In the genomic region with DNA sequence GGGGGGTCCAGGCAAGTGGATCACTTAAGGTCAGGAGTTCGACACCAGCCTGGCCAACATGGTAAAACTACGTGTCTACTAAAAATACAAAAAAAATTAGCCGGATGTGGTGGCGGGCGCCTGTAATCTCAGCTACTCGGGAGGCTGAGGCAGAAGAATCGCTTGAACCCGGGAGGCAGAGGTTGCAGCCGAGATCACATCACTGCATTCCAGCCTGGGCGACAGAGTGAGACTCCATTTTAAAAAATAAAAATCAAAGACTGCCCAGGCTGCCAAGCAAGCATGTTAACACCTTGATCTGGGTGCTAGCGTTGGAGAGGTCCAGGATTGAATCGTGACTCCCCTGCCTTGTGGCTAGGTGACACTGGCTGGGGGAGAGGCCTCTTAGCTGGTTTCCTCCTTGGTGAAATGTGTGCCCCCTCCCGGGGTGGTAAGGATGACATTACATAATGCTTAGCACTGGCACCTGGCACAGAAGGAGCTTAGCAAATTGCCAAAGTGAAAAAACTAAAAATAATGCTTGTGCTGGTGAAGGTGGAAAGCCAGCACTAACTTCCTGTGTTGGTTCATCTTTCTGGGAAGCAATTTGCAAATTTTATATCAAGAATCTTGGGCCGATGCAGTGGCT, we compare ENCODE assay signal across 11 cellular contexts. TPM values are rescaled to one million over a fixed set of nuclear protein-coding genes. Genes with fewer than 3 reads are reported as not detected.
DNase-seq lines count a peak whose midpoint lies in the region; TF ChIP-seq lines count a peak whose summit lies in the region.
"Had no signal": no experiment of that assay in that cellular context is flagged by ENCODE, and none has a peak within 500 bp of the region (broad histone marks: within the 10 kb centered on the region; RNA-seq: fewer than 3 reads in every experiment).

No MANE protein-coding gene starts in this region.

- 79 to 82% methylated on average over 12 to 14 of the region's 14 CpGs for WGBS in esophagus squamous epithelium, 2 donors
- 79 to 84% (median 81%) methylated on average over 14 of the region's 14 CpGs for WGBS in spleen, 5 donors
- WGBS in trophoblast cell (ENCODE audit: extremely low coverage, insufficient coverage, insufficient read length), result no CpG with 5 or more reads among the region's 14 CpGs

- no peak overlapping the region for H2AFZ ChIP-seq in trophoblast cell (ENCODE audit: insufficient read depth, low read length, poor library complexity)

- H3K36me3 Mint-ChIP-seq in Calu3 (ENCODE audit: insufficient read depth, unreplicated experiment) (peaks cover 34% of the 10 kb centered on the region), endothelial cell (ENCODE audit: low read depth, unreplicated experiment) (peaks cover 10% of the 10 kb centered on the region)

- H3K27ac ChIP-seq in Peyer's patch (peak overlapping the region in 3 of 4 donors; percentile 83 to 88 (median 83)), esophagus squamous epithelium (peak overlapping the region; percentile 81 to 96 (median 92)), spleen (peak overlapping the region in 5 of 8 donors; percentile 68 to 92 (median 90)), trophoblast cell (ENCODE audit: low read depth, low read length) (no peak overlapping the region)

- no peak overlapping the region for H2BK12ac ChIP-seq in trophoblast cell (ENCODE audit: low read length)

- no peak overlapping the region for H2BK120ac ChIP-seq in trophoblast cell (ENCODE audit: insufficient read depth, low read length, poor library complexity)

- intact Hi-C loops in Calu3 (cut with micrococcal nuclease; ENCODE audit: unreplicated experiment) (no loop called here), esophagus squamous epithelium (cut with DNase I) (no loop called here), spleen (cut with DNase I; ENCODE audit: low total_unique reads) (no loop called here)

- no peak overlapping the region for H2BK5ac ChIP-seq in trophoblast cell (ENCODE audit: low read depth, low read length, poor library complexity)

- peak overlapping the region; percentile 83 for H3K27ac Mint-ChIP-seq in Calu3 (ENCODE audit: unreplicated experiment)
- no peak overlapping the region for H3K27ac Mint-ChIP-seq in endothelial cell (ENCODE audit: unreplicated experiment)

- CTCF ChIA-PET in Calu3 (lab: Charles Lee), result interaction anchor here (0.6 to 0.9 kb wide), 3 partner anchors 10 to 62 kb away, joined by 3 read pairs; no protein-coding TSS in a partner anchor

- H3K9me3 Mint-ChIP-seq in Calu3 (ENCODE audit: low read depth, unreplicated experiment) (no peaks in the 10 kb centered on the region), endothelial cell (ENCODE audit: unreplicated experiment) (no peaks in the 10 kb centered on the region)

- H4K12ac ChIP-seq in trophoblast cell (ENCODE audit: low read depth, low read length), result no peak overlapping the region

- TF ChIP-seq CTCF in Calu3 (IDR thresholded peaks at IDR 0.05; ENCODE audit: unreplicated experiment) (no peak), Peyer's patch (IDR thresholded peaks at IDR 0.05) (no peak), esophagus squamous epithelium (IDR thresholded peaks at IDR 0.05) (no peak), spleen (IDR thresholded peaks at IDR 0.05 in 8 of 11, conservative IDR thresholded peaks at IDR 0.05 in 3 of 11) (no peak), endothelial cell (IDR thresholded peaks at IDR 0.05; ENCODE audit: unreplicated experiment) (no peak)

- peaks cover 12% of the 10 kb centered on the region for H3K79me2 ChIP-seq in trophoblast cell (ENCODE audit: control insufficient read depth, insufficient read depth, low read length, poor library complexity)

- H3K9me3 ChIP-seq in Peyer's patch (no peaks in the 10 kb centered on the region), esophagus squamous epithelium (no peaks in the 10 kb centered on the region), spleen (no peaks in the 10 kb centered on the region), trophoblast cell (ENCODE audit: insufficient read depth, low read depth, low read length) (peaks cover 3% of the 10 kb centered on the region)

- H4K91ac ChIP-seq in trophoblast cell (ENCODE audit: low read depth, low read length), result no peak overlapping the region

- peak overlapping the region in 1 of 4 donors; percentile 81 for H3K4me3 ChIP-seq in Peyer's patch
- H3K4me3 ChIP-seq in esophagus squamous epithelium, result no peak overlapping the region
- no peak overlapping the region for H3K4me3 ChIP-seq in spleen
- H3K4me3 ChIP-seq in trophoblast cell (ENCODE audit: low read depth, low read length), result no peak overlapping the region
- H3K4me3 ChIP-seq: GM12878 had no signal

- no peak overlapping the region for H2AK5ac ChIP-seq in trophoblast cell (ENCODE audit: low read length)

- no peaks in the 10 kb centered on the region for H3K27me3 ChIP-seq in Peyer's patch
- no peaks in the 10 kb centered on the region for H3K27me3 ChIP-seq in esophagus squamous epithelium
- no peaks in the 10 kb centered on the region for H3K27me3 ChIP-seq in spleen (replicated peaks in 1 of 7)
- no peaks in the 10 kb centered on the region for H3K27me3 ChIP-seq in trophoblast cell (ENCODE audit: insufficient read depth, low read length)

- peaks cover 13% of the 10 kb centered on the region for H3K79me1 ChIP-seq in trophoblast cell (ENCODE audit: low read length)

- H4K8ac ChIP-seq in trophoblast cell (ENCODE audit: low read depth, low read length), result no peak overlapping the region

- H3K4me1 Mint-ChIP-seq in Calu3 (ENCODE audit: low read depth, unreplicated experiment) (no peaks in the 10 kb centered on the region), endothelial cell (ENCODE audit: unreplicated experiment) (peaks cover 12% of the 10 kb centered on the region)

- H3K4ac ChIP-seq in trophoblast cell (ENCODE audit: low read depth, low read length), result no peak overlapping the region

- H3K9ac ChIP-seq in trophoblast cell (ENCODE audit: low read length), result no peak overlapping the region

- H3K4me3 Mint-ChIP-seq in Calu3 (ENCODE audit: low read depth, unreplicated experiment), result peak overlapping the region; percentile 87
- H3K4me3 Mint-ChIP-seq in endothelial cell (ENCODE audit: unreplicated experiment), result no peak overlapping the region

- no peak for TF ChIP-seq POLR2A in Peyer's patch (IDR thresholded peaks at IDR 0.05)
- TF ChIP-seq POLR2A in esophagus squamous epithelium (IDR thresholded peaks at IDR 0.05), result no peak
- TF ChIP-seq POLR2A in spleen (IDR thresholded peaks at IDR 0.05), result no peak

- no peak overlapping the region for H3K4me2 ChIP-seq in trophoblast cell (ENCODE audit: low read length)

- H3K18ac ChIP-seq in trophoblast cell (ENCODE audit: low read length), result no peak overlapping the region

- H3K4me1 ChIP-seq in Peyer's patch, result peaks cover 0 to 16% (median 12%) of the 10 kb centered on the region in 4 donors
- peaks cover 10 to 34% (median 18%) of the 10 kb centered on the region in 3 donors for H3K4me1 ChIP-seq in esophagus squamous epithelium
- peaks cover 16 to 48% (median 28%) of the 10 kb centered on the region in 6 donors for H3K4me1 ChIP-seq in spleen
- H3K4me1 ChIP-seq in trophoblast cell (ENCODE audit: control insufficient read depth in 1 of 2, insufficient read depth in 2 of 2, low read length in 2 of 2), result peaks cover 5 to 7% of the 10 kb centered on the region in 2 experiments

- no peak for DNase-seq in Calu3
- no peak for DNase-seq in Peyer's patch
- DNase-seq in esophagus squamous epithelium (lab: John Stamatoyannopoulos, UW), result no peak
- no peak for DNase-seq in spleen
- no peak for DNase-seq in DMS153 treated with DMSO at 0.1 percent for 48 hours (lab: John Stamatoyannopoulos, UW; ENCODE audit: unreplicated experiment)
- no peak for DNase-seq in endothelial cell (ENCODE audit: low spot score)
- DNase-seq in DMS153 (lab: John Stamatoyannopoulos, UW), result no peak
- no peak for DNase-seq in trophoblast cell

- H3K14ac ChIP-seq in trophoblast cell (ENCODE audit: low read length), result no peak overlapping the region

- no TSS peak for BruUV-seq in Calu3 (replicated peaks; lab: Mats Ljungman, UMichigan)

- no peaks in the 10 kb centered on the region for H3K27me3 Mint-ChIP-seq in Calu3 (ENCODE audit: unreplicated experiment)
- H3K27me3 Mint-ChIP-seq in endothelial cell (ENCODE audit: unreplicated experiment), result peaks cover 5% of the 10 kb centered on the region
- H3K27me3 Mint-ChIP-seq: progenitor cell of endocrine pancreas had no signal

- H3K36me3 ChIP-seq in Peyer's patch (peaks cover 0 to 1% (median 0%) of the 10 kb centered on the region in 3 donors), esophagus squamous epithelium (peaks cover 0 to 18% (median 6%) of the 10 kb centered on the region in 3 donors), spleen (peaks cover 0 to 18% (median 8%) of the 10 kb centered on the region in 6 donors), trophoblast cell (ENCODE audit: control insufficient read depth in 1 of 2, insufficient read depth in 2 of 2, low read length in 2 of 2) (peaks cover 9 to 11% of the 10 kb centered on the region in 2 experiments)

- no peak overlapping the region for H3K23ac ChIP-seq in trophoblast cell (ENCODE audit: low read length)

RNA-seq across cellular contexts. Expression of gene CIZ1, which starts 2.2 kb away (rescaled TPM):
- total RNA-seq in Calu3 (2022) (85.8 and 93.7 TPM in 2 replicates), Peyer's patch (100 to 1,000 TPM in 2 of 4 donors, 10 to 100 TPM in 2; 52.2 to 144 (median 95.3) TPM), esophagus squamous epithelium (10 to 100 TPM; 31.0 to 74.6 (median 43.7) TPM), spleen (10 to 100 TPM; 61.9 to 98.2 (median 89.2) TPM), endothelial cell (ENCODE audit: unreplicated experiment) (156 TPM)
- 10 to 100 TPM; 24.7 to 50.0 (median 34.5) TPM for polyA plus RNA-seq in spleen
- 103 and 112 TPM in 2 replicates for polyA plus RNA-seq in trophoblast cell (2013)

RNA-seq across cellular contexts. Expression of gene DNM1, which starts 9.6 kb away (rescaled TPM):
- total RNA-seq in Calu3 (2022) (30.8 and 40.0 TPM in 2 replicates), Peyer's patch (10 to 100 TPM; 14.5 to 85.8 (median 54.4) TPM), esophagus squamous epithelium (1 to 10 TPM; 1.3 to 9.7 (median 1.6) TPM), spleen (1 to 10 TPM in 6 of 7 donors, under 1 TPM in 1; 0.42 to 3.6 (median 2.1) TPM), endothelial cell (ENCODE audit: unreplicated experiment) (8.0 TPM)
- 1 to 10 TPM; 1.2 to 1.3 (median 1.3) TPM for polyA plus RNA-seq in spleen
- 6.0 TPM in 2 replicates for polyA plus RNA-seq in trophoblast cell (2013)

RNA-seq across cellular contexts. Expression of gene BBLN, which starts 33.5 kb away (rescaled TPM):
- total RNA-seq in Calu3 (2022) (77.6 and 82.3 TPM in 2 replicates), Peyer's patch (10 to 100 TPM; 38.8 to 93.7 (median 70.2) TPM), esophagus squamous epithelium (100 to 1,000 TPM; 124 to 214 (median 162) TPM), spleen (100 to 1,000 TPM in 3 of 7 donors, 10 to 100 TPM in 4; 43.5 to 220 (median 59.2) TPM), endothelial cell (ENCODE audit: unreplicated experiment) (62.1 TPM)
- polyA plus RNA-seq in spleen, result 100 to 1,000 TPM; 152 to 201 (median 178) TPM
- polyA plus RNA-seq in trophoblast cell (2013), result 57.0 and 59.5 TPM in 2 replicates

RNA-seq across cellular contexts. Expression of gene LCN2, which starts 44.3 kb away (rescaled TPM):
- 2,733 and 4,208 TPM in 2 replicates for total RNA-seq in Calu3 (2022)
- 100 to 1,000 TPM in 1 of 4 donors, 10 to 100 TPM in 2, 1 to 10 TPM in 1; 1.9 to 191 (median 37.1) TPM for total RNA-seq in Peyer's patch
- total RNA-seq in esophagus squamous epithelium, result 100 to 1,000 TPM in 3 of 4 donors, 10 to 100 TPM in 1; 36.2 to 931 (median 809) TPM
- 100 to 1,000 TPM in 1 of 7 donors, 10 to 100 TPM in 5, 1 to 10 TPM in 1; 7.7 to 218 (median 20.3) TPM for total RNA-seq in spleen
- polyA plus RNA-seq in spleen, result 10 to 100 TPM; 10.7 to 17.5 (median 13.3) TPM
- total RNA-seq in endothelial cell (ENCODE audit: unreplicated experiment), result not detected
- not detected in 2 replicates for polyA plus RNA-seq in trophoblast cell (2013)
- total RNA-seq: frontal cortex, GM12878, progenitor cell of endocrine pancreas had no signal
- polyA plus RNA-seq: GM12878 had no signal
